ENCODE assay signal across 10 cellular contexts in genomic region chr5:171606414-171607024, GRCh38.
DNase-seq lines count a peak whose midpoint lies in the region; ATAC-seq and TF ChIP-seq lines count a peak whose summit lies in the region.
"Had no signal": no experiment of that assay in that cellular context is flagged by ENCODE, and none has a peak within 500 bp of the region (broad histone marks: within the 10 kb centered on the region; RNA-seq: fewer than 3 reads in every experiment).

No MANE protein-coding gene starts in this region.

- no peaks in the 10 kb centered on the region for H3K4me1 Mint-ChIP-seq in Calu3 (ENCODE audit: low read depth, unreplicated experiment)
- no peaks in the 10 kb centered on the region for H3K4me1 Mint-ChIP-seq in HFFc6 (ENCODE audit: low read depth)

- TF ChIP-seq CTCF in Calu3 (IDR thresholded peaks at IDR 0.05; ENCODE audit: unreplicated experiment), result peak; percentile 29
- peak; percentile 73 for TF ChIP-seq CTCF in HFFc6 (IDR thresholded peaks at IDR 0.05)
- TF ChIP-seq CTCF in VCaP (conservative IDR thresholded peaks at IDR 0.05), result peak; percentile 36; the same call in 1 of the 2 replicates
- peak; percentile 40 for TF ChIP-seq CTCF in kidney epithelial cell (IDR thresholded peaks at IDR 0.05; ENCODE audit: insufficient read depth, low read length, poor library complexity, severe bottlenecking)

- H3K36me3 Mint-ChIP-seq in Calu3 (ENCODE audit: insufficient read depth, unreplicated experiment), result no peaks in the 10 kb centered on the region
- H3K36me3 Mint-ChIP-seq in HFFc6 (ENCODE audit: low read depth), result peaks cover 6% of the 10 kb centered on the region

- BruUV-seq in Calu3 (replicated peaks; lab: Mats Ljungman, UMichigan), result no TSS peak

- H3K9me3 Mint-ChIP-seq in Calu3 (ENCODE audit: low read depth, unreplicated experiment) (peaks cover 15% of the 10 kb centered on the region), HFFc6 (peaks cover 7% of the 10 kb centered on the region)

- CTCF ChIA-PET in Calu3 (lab: Charles Lee), result no interaction called here

- H3K4me3 ChIP-seq in kidney epithelial cell (ENCODE audit: low read depth, low read length), result no peak overlapping the region
- H3K4me3 ChIP-seq: coronary artery had no signal

- no peaks in the 10 kb centered on the region for H3K36me3 ChIP-seq in kidney epithelial cell (ENCODE audit: control insufficient read depth, insufficient read depth, low read length)

- no peak overlapping the region for H3K27ac ChIP-seq in VCaP
- H3K27ac ChIP-seq: coronary artery had no signal

- DNase-seq in Calu3 (no peak), HFFc6 (no peak), kidney epithelial cell (ENCODE audit: low read depth) (no peak), A172 (ENCODE audit: low spot score) (no peak), Ammon's horn (ENCODE audit: low spot score) (no peak)
- DNase-seq: activated CD4-positive, alpha-beta T cell treated with anti-CD3 and anti-CD28 coated beads, Interleukin-2, amount 50 U/mL, for 4 hours had no signal

- H3K27me3 ChIP-seq in kidney epithelial cell (ENCODE audit: control insufficient read depth, insufficient read depth, low read length), result peaks cover 5% of the 10 kb centered on the region

- ATAC-seq in HG03469 (IDR thresholded peaks at IDR 0.05; ENCODE audit: unreplicated experiment) (no peak), GM21529 (IDR thresholded peaks at IDR 0.05; ENCODE audit: unreplicated experiment) (no peak)

- peaks cover 67% of the 10 kb centered on the region for H3K27me3 Mint-ChIP-seq in Calu3 (ENCODE audit: unreplicated experiment)
- peaks cover 16% of the 10 kb centered on the region for H3K27me3 Mint-ChIP-seq in HFFc6 (ENCODE audit: insufficient read depth)

- H3K27ac Mint-ChIP-seq in Calu3 (ENCODE audit: unreplicated experiment), result no peak overlapping the region
- no peak overlapping the region for H3K27ac Mint-ChIP-seq in HFFc6

- intact Hi-C loops in Calu3 (cut with micrococcal nuclease; ENCODE audit: unreplicated experiment), result loop anchor here (10.0 kb wide), 1 partner anchor 192 kb away; the partner anchor contains the start of gene FGF18

- no peak overlapping the region for H3K4me3 Mint-ChIP-seq in Calu3 (ENCODE audit: low read depth, unreplicated experiment)
- H3K4me3 Mint-ChIP-seq in HFFc6, result no peak overlapping the region
